In the genomic region with DNA sequence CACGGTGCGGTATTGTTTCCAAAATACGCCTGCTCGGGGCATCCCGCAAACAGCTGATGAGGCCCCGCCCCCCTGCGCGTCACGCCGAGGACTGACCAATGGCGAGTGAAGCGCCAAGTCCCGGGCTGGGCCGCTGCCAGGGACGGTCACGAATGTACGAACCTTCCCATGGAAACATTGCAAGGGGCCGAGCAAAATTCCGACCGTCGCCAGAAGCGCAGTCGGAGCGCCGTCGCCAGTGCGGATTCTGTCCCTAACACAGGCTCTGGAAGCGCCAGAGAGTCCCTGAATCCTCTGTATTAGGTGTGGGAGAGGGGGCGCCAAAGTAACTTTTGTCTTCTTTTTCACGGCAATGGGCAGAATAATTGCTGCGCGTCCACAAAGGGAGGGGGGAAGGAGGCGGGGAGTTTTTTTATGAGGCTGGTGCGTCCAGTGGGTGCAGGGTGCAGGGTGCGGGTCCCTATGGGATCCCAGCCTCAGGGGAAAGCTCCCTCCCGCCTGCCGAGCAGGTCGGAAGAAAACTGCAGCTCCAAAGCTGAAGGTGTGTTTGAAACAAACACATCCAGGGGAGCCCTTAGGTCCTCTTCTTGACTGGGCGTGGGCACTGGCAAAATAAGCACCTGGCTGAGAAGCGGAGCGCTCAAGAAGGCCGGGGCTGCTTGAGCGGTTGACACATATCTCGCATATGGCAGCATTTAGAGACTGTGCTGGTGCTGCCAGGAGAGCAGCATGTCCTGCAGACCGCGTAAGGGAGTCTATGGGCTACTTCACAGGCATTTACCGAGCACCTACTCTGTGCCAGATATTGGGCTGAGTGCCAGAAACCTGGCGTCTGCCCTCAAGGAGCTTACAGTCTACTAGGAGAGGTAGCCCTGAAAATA, we compare ENCODE assay signal across 8 cellular contexts. TPM values are rescaled to one million over a fixed set of nuclear protein-coding genes. Genes with fewer than 3 reads are reported as not detected.
DNase-seq lines count a peak whose midpoint lies in the region; ATAC-seq and TF ChIP-seq lines count a peak whose summit lies in the region.

A gene with protein sequence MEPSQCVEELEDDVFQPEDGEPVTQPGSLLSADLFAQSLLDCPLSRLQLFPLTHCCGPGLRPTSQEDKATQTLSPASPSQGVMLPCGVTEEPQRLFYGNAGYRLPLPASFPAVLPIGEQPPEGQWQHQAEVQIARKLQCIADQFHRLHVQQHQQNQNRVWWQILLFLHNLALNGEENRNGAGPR (minus strand): TSS at position 25 of the 881 bp plus-strand sequence. CDS start 2,793 bp downstream, outside the sequence.

- no peaks in the 10 kb centered on the region for H3K9me3 ChIP-seq in muscle layer of colon (ENCODE audit: low read length)

- TF ChIP-seq RAD21 in Ishikawa (IDR thresholded peaks at IDR 0.05; ENCODE audit: low read depth) = peak; percentile 39

- H3K27me3 ChIP-seq in muscle layer of colon (ENCODE audit: control insufficient read depth in 1 of 2, insufficient read depth in 2 of 2, low read length in 2 of 2) = no peaks in the 10 kb centered on the region

- H3K4me3 ChIP-seq in muscle layer of colon (ENCODE audit: low read depth in 1 of 2, low read length in 2 of 2) = peak within 1 kb of the TSS; percentile 68 to 93

- no peaks in the 10 kb centered on the region for H3K36me3 ChIP-seq in muscle layer of colon (ENCODE audit: insufficient read depth, low read length)

- peak within 1 kb of the TSS; percentile 92 for H3K27ac ChIP-seq in muscle layer of colon (ENCODE audit: low read depth, low read length)

- H3K4me1 ChIP-seq in muscle layer of colon (ENCODE audit: insufficient read depth, low read length) = peaks cover 39% of the 10 kb centered on the region

- peak within 1 kb of the TSS; percentile 71 for H3K9ac ChIP-seq in muscle layer of colon (ENCODE audit: low read length)

- ATAC-seq in GM21576 (IDR thresholded peaks at IDR 0.05; ENCODE audit: unreplicated experiment) (peak; percentile 52), esophagus mucosa (peak; percentile 83)

- TF ChIP-seq EP300 in Ishikawa (IDR thresholded peaks at IDR 0.05; ENCODE audit: borderline replicate concordance) = no peak

- DNase-seq in DMS114 treated with DMSO at 0.1 percent for 48 hours (lab: John Stamatoyannopoulos, UW; ENCODE audit: unreplicated experiment) (peak; percentile 98), OCI-M2 (lab: John Stamatoyannopoulos, UW; ENCODE audit: unreplicated experiment) (peak; percentile 75), activated T-cell treated with anti-CD3 and anti-CD28 coated beads for 48 hours (ENCODE audit: low read depth) (peak; percentile 96)
- peak; percentile 90 to 96 for DNase-seq in stimulated activated CD8-positive, alpha-beta memory T cell treated with anti-CD3 and anti-CD28 coated beads, Interleukin-7, amount 100 ng/mL, for 1 hour (ENCODE audit: low read depth in 2 of 2)

TF ChIP-seq in Ishikawa, 13 proteins besides CTCF, POLR2A, EP300 and RAD21:
- TF ChIP-seq, protein P1, sequence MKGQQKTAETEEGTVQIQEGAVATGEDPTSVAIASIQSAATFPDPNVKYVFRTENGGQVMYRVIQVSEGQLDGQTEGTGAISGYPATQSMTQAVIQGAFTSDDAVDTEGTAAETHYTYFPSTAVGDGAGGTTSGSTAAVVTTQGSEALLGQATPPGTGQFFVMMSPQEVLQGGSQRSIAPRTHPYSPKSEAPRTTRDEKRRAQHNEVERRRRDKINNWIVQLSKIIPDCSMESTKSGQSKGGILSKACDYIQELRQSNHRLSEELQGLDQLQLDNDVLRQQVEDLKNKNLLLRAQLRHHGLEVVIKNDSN (IDR thresholded peaks at IDR 0.05) = no peak; the same call in 1 of the 2 replicates
- TF ChIP-seq TAF1 (IDR thresholded peaks at IDR 0.05; ENCODE audit: low read depth) (no peak), ZBTB7A (IDR thresholded peaks at IDR 0.05; ENCODE audit: low read depth) (peak; percentile 64; the same call in 1 of the 2 replicates), YY1 (IDR thresholded peaks at IDR 0.05; ENCODE audit: low read depth) (peak; percentile 74; the same call in 1 of the 2 replicates), EGR1 (IDR thresholded peaks at IDR 0.05) (peak; percentile 22; the same call in 1 of the 2 replicates), CEBPB (IDR thresholded peaks at IDR 0.05) (no peak), TCF12 (IDR thresholded peaks at IDR 0.05; ENCODE audit: low read depth) (peak; percentile 67; the same call in 1 of the 2 replicates), NFIC (IDR thresholded peaks at IDR 0.05) (peak; percentile 91), CREB1 (IDR thresholded peaks at IDR 0.05; ENCODE audit: low read depth) (peak; percentile 64), TEAD4 (IDR thresholded peaks at IDR 0.05) (peak; percentile 76), FOXM1 (IDR thresholded peaks at IDR 0.05; ENCODE audit: borderline replicate concordance, low read depth) (0 out of 2 replicates have a peak, but pooled peaks have one; percentile 12)
- TF ChIP-seq, protein P2, sequence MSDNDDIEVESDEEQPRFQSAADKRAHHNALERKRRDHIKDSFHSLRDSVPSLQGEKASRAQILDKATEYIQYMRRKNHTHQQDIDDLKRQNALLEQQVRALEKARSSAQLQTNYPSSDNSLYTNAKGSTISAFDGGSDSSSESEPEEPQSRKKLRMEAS (IDR thresholded peaks at IDR 0.05) = peak; percentile 72; the same call in 1 of the 2 replicates
- TF ChIP-seq, protein P3, sequence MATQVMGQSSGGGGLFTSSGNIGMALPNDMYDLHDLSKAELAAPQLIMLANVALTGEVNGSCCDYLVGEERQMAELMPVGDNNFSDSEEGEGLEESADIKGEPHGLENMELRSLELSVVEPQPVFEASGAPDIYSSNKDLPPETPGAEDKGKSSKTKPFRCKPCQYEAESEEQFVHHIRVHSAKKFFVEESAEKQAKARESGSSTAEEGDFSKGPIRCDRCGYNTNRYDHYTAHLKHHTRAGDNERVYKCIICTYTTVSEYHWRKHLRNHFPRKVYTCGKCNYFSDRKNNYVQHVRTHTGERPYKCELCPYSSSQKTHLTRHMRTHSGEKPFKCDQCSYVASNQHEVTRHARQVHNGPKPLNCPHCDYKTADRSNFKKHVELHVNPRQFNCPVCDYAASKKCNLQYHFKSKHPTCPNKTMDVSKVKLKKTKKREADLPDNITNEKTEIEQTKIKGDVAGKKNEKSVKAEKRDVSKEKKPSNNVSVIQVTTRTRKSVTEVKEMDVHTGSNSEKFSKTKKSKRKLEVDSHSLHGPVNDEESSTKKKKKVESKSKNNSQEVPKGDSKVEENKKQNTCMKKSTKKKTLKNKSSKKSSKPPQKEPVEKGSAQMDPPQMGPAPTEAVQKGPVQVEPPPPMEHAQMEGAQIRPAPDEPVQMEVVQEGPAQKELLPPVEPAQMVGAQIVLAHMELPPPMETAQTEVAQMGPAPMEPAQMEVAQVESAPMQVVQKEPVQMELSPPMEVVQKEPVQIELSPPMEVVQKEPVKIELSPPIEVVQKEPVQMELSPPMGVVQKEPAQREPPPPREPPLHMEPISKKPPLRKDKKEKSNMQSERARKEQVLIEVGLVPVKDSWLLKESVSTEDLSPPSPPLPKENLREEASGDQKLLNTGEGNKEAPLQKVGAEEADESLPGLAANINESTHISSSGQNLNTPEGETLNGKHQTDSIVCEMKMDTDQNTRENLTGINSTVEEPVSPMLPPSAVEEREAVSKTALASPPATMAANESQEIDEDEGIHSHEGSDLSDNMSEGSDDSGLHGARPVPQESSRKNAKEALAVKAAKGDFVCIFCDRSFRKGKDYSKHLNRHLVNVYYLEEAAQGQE (IDR thresholded peaks at IDR 0.05; ENCODE audit: low read depth) = no peak

RNA-seq across cellular contexts. Expression of the gene that starts here (rescaled TPM):
- 1.5 TPM for total RNA-seq in esophagus mucosa

Comparison
In these comparisons a context has a peak if more than half of its experiments do, and no peak if none do; other contexts are left out.
1. Peak in every context shown above with its lines: DNase-seq, ATAC-seq, H3K4me3 ChIP-seq and H3K27ac ChIP-seq.